Comparison of ENCODE assay signal across 28 cellular contexts in genomic region chr10:47336387-47337134, GRCh38. TPM values are rescaled to one million over a fixed set of nuclear protein-coding genes. Genes with fewer than 3 reads are reported as not detected.
DNase-seq lines count a peak whose midpoint lies in the region; TF ChIP-seq lines count a peak whose summit lies in the region.
"Had no signal": no experiment of that assay in that cellular context is flagged by ENCODE, and none has a peak within 500 bp of the region (broad histone marks: within the 10 kb centered on the region; RNA-seq: fewer than 3 reads in every experiment).

No MANE protein-coding gene starts in this region.

- no peak overlapping the region for H2BK12ac ChIP-seq in trophoblast cell (ENCODE audit: low read length)

- no peak overlapping the region for H3K4me3 Mint-ChIP-seq in chondrocyte (ENCODE audit: unreplicated experiment)
- H3K4me3 Mint-ChIP-seq: CD4-positive, CD25-positive, alpha-beta regulatory T cell; mesothelial cell of epicardium; natural killer cell treated with Interleukin-12 subunit alpha and Interleukin-12 subunit beta and Interleukin-15 and Interleukin-18, amount 100 ng/mL, for 72 hours; stimulated activated naive CD8-positive, alpha-beta T cell treated with anti-CD3 and anti-CD28 coated beads, Interleukin-15, amount 100 ng/mL, for 72 hours had no signal

- peak; percentile 62 for DNase-seq in AG08396 (ENCODE audit: low spot score)
- DNase-seq in M059J (ENCODE audit: low read depth), result peak; percentile 71
- peak; percentile 54 for DNase-seq in chondrocyte (ENCODE audit: low spot score)
- DNase-seq in mesenteric fat pad (ENCODE audit: low spot score), result peak; percentile 62
- DNase-seq in trophoblast cell, result no peak
- no peak for DNase-seq in NCI-H82 treated with DMSO at 0.1 percent for 48 hours (lab: John Stamatoyannopoulos, UW; ENCODE audit: unreplicated experiment)
- DNase-seq in OCI-M2 (lab: John Stamatoyannopoulos, UW; ENCODE audit: unreplicated experiment), result no peak
- DNase-seq in activated T-cell treated with anti-CD3 and anti-CD28 coated beads for 4 hours, result no peak
- DNase-seq: activated CD4-positive, alpha-beta T cell treated with anti-CD3 and anti-CD28 coated beads, Interleukin-2, amount 50 U/mL, for 48 hours; activated naive CD4-positive, alpha-beta T cell treated with anti-CD3 and anti-CD28 coated beads, Interleukin-2, amount 50 U/mL, for 16 hours; cortex of kidney; DMS53; Kasumi-1; NCI-H1105 treated with DMSO at 0.1 percent for 48 hours; NCI-H526; SHP77; stimulated activated CD4-positive, alpha-beta T cell treated with anti-CD3 and anti-CD28 coated beads, Interleukin-4, amount 100 ng/mL, for 1 hour; stimulated activated naive CD8-positive, alpha-beta T cell treated with anti-CD3 and anti-CD28 coated beads, Interleukin-15, amount 100 ng/mL, for 72 hours had no signal

- H3K36me3 Mint-ChIP-seq in chondrocyte (ENCODE audit: low read depth), result no peaks in the 10 kb centered on the region
- H3K36me3 Mint-ChIP-seq: CD4-positive, CD25-positive, alpha-beta regulatory T cell; mesothelial cell of epicardium; natural killer cell treated with Interleukin-12 subunit alpha and Interleukin-12 subunit beta and Interleukin-15 and Interleukin-18, amount 100 ng/mL, for 72 hours had no signal

- no peak overlapping the region for H4K12ac ChIP-seq in trophoblast cell (ENCODE audit: low read depth, low read length)

- no peak overlapping the region for H3K9ac ChIP-seq in trophoblast cell (ENCODE audit: low read length)

- no peak overlapping the region for H2AK5ac ChIP-seq in trophoblast cell (ENCODE audit: low read length)

- peaks cover 34% of the 10 kb centered on the region for H3K27me3 Mint-ChIP-seq in chondrocyte (ENCODE audit: low read depth)

- no peak overlapping the region for H3K18ac ChIP-seq in trophoblast cell (ENCODE audit: low read length)

- H2AFZ ChIP-seq in trophoblast cell (ENCODE audit: insufficient read depth, low read length, poor library complexity), result no peak overlapping the region

- H3K4ac ChIP-seq in trophoblast cell (ENCODE audit: low read depth, low read length), result no peak overlapping the region

- peaks cover 2% of the 10 kb centered on the region for H3K9me3 ChIP-seq in trophoblast cell (ENCODE audit: insufficient read depth, low read depth, low read length)

- no peaks in the 10 kb centered on the region for H3K79me1 ChIP-seq in trophoblast cell (ENCODE audit: low read length)

- H3K4me2 ChIP-seq in trophoblast cell (ENCODE audit: low read length), result no peak overlapping the region

- H3K79me2 ChIP-seq in trophoblast cell (ENCODE audit: control insufficient read depth, insufficient read depth, low read length, poor library complexity), result no peaks in the 10 kb centered on the region

- no peaks in the 10 kb centered on the region for H3K27me3 ChIP-seq in trophoblast cell (ENCODE audit: insufficient read depth, low read length)

- no peak for TF ChIP-seq CTCF in chondrocyte (IDR thresholded peaks at IDR 0.05)

- H3K4me1 Mint-ChIP-seq in chondrocyte (ENCODE audit: low read depth), result no peaks in the 10 kb centered on the region
- H3K4me1 Mint-ChIP-seq: CD4-positive, CD25-positive, alpha-beta regulatory T cell; stimulated activated naive CD8-positive, alpha-beta T cell treated with anti-CD3 and anti-CD28 coated beads, Interleukin-15, amount 100 ng/mL, for 72 hours had no signal

- no peak overlapping the region for H3K27ac Mint-ChIP-seq in chondrocyte (ENCODE audit: unreplicated experiment)
- H3K27ac Mint-ChIP-seq: CD4-positive, CD25-positive, alpha-beta regulatory T cell; mesothelial cell of epicardium; natural killer cell treated with Interleukin-12 subunit alpha and Interleukin-12 subunit beta and Interleukin-15 and Interleukin-18, amount 100 ng/mL, for 72 hours; progenitor cell of endocrine pancreas; stimulated activated naive CD8-positive, alpha-beta T cell treated with anti-CD3 and anti-CD28 coated beads, Interleukin-15, amount 100 ng/mL, for 72 hours had no signal

- WGBS in trophoblast cell (ENCODE audit: extremely low coverage, insufficient coverage, insufficient read length), result no CpG with 5 or more reads among the region's 15 CpGs

- no peak overlapping the region for H4K8ac ChIP-seq in trophoblast cell (ENCODE audit: low read depth, low read length)

- H3K4me3 ChIP-seq in trophoblast cell (ENCODE audit: low read depth, low read length), result no peak overlapping the region

- no peak overlapping the region for H3K14ac ChIP-seq in trophoblast cell (ENCODE audit: low read length)

- H2BK5ac ChIP-seq in trophoblast cell (ENCODE audit: low read depth, low read length, poor library complexity), result no peak overlapping the region

- H3K4me1 ChIP-seq in trophoblast cell (ENCODE audit: control insufficient read depth in 1 of 2, insufficient read depth in 2 of 2, low read length in 2 of 2), result peaks cover 3 to 4% of the 10 kb centered on the region in 2 experiments

- H2BK120ac ChIP-seq in trophoblast cell (ENCODE audit: insufficient read depth, low read length, poor library complexity), result no peak overlapping the region

- H4K91ac ChIP-seq in trophoblast cell (ENCODE audit: low read depth, low read length), result no peak overlapping the region

- H3K27ac ChIP-seq in trophoblast cell (ENCODE audit: low read depth, low read length), result no peak overlapping the region

- H3K23ac ChIP-seq in trophoblast cell (ENCODE audit: low read length), result no peak overlapping the region

- no peaks in the 10 kb centered on the region for H3K36me3 ChIP-seq in trophoblast cell (ENCODE audit: control insufficient read depth in 1 of 2, insufficient read depth in 2 of 2, low read length in 2 of 2)

- H3K9me3 Mint-ChIP-seq in chondrocyte (ENCODE audit: low read depth), result no peaks in the 10 kb centered on the region
- H3K9me3 Mint-ChIP-seq: CD4-positive, CD25-positive, alpha-beta regulatory T cell; mesothelial cell of epicardium; natural killer cell treated with Interleukin-12 subunit alpha and Interleukin-12 subunit beta and Interleukin-15 and Interleukin-18, amount 100 ng/mL, for 72 hours; stimulated activated naive CD8-positive, alpha-beta T cell treated with anti-CD3 and anti-CD28 coated beads, Interleukin-15, amount 100 ng/mL, for 72 hours had no signal

RNA-seq across cellular contexts. Expression of gene RBP3, which starts 11.6 kb away (rescaled TPM):
- total RNA-seq in M059J (2014; rRNA removed; shearing (Covaris generic)), result not detected in 2 replicates
- total RNA-seq in chondrocyte (not detected in 3 replicates), mesenteric fat pad (not detected)
- polyA plus RNA-seq in trophoblast cell (2013), result not detected in 2 replicates
- total RNA-seq: A673; astrocyte; CD4-positive, CD25-positive, alpha-beta regulatory T cell; endothelial cell of umbilical vein; mesothelial cell of epicardium; natural killer cell treated with Interleukin-12 subunit alpha and Interleukin-12 subunit beta and Interleukin-15 and Interleukin-18, amount 100 ng/mL, for 72 hours; skeletal muscle tissue; urinary bladder had no signal
- polyA plus RNA-seq: CD4-positive, CD25-positive, alpha-beta regulatory T cell; endothelial cell of umbilical vein; urinary bladder had no signal

RNA-seq across cellular contexts. Expression of gene GDF2, which starts 14.3 kb away (rescaled TPM):
- not detected in 2 replicates for total RNA-seq in M059J (2014; rRNA removed; shearing (Covaris generic))
- total RNA-seq in chondrocyte (not detected in 3 replicates), mesenteric fat pad (not detected)
- not detected in 2 replicates for polyA plus RNA-seq in trophoblast cell (2013)
- total RNA-seq: A673; astrocyte; CD4-positive, CD25-positive, alpha-beta regulatory T cell; endothelial cell of umbilical vein; HT-29; mesothelial cell of epicardium; natural killer cell treated with Interleukin-12 subunit alpha and Interleukin-12 subunit beta and Interleukin-15 and Interleukin-18, amount 100 ng/mL, for 72 hours; progenitor cell of endocrine pancreas; skeletal muscle tissue; urinary bladder had no signal
- polyA plus RNA-seq: CD4-positive, CD25-positive, alpha-beta regulatory T cell; endothelial cell of umbilical vein; urinary bladder had no signal

RNA-seq across cellular contexts. Expression of gene GDF10, which starts 36.6 kb away (rescaled TPM):
- total RNA-seq in M059J (2014; rRNA removed; shearing (Covaris generic)), result not detected in 2 replicates
- total RNA-seq in chondrocyte, result 0.31 to 3.2 TPM (median 0.67 TPM) in 3 replicates
- total RNA-seq in mesenteric fat pad, result 0.26 TPM
- 0.04 TPM in 1 of 2 replicates, not detected in the other for polyA plus RNA-seq in trophoblast cell (2013)
- total RNA-seq: CD4-positive, CD25-positive, alpha-beta regulatory T cell; endothelial cell of umbilical vein; HT-29; natural killer cell treated with Interleukin-12 subunit alpha and Interleukin-12 subunit beta and Interleukin-15 and Interleukin-18, amount 100 ng/mL, for 72 hours; progenitor cell of endocrine pancreas had no signal
- polyA plus RNA-seq: CD4-positive, CD25-positive, alpha-beta regulatory T cell; endothelial cell of umbilical vein had no signal

RNA-seq across cellular contexts. Expression of gene ZNF488, which starts 47.5 kb away (rescaled TPM):
- 0.62 and 0.79 TPM in 2 replicates for total RNA-seq in M059J (2014; rRNA removed; shearing (Covaris generic))
- total RNA-seq in chondrocyte, result 0.10 to 1.1 TPM (median 0.17 TPM) in 3 replicates
- 0.10 TPM for total RNA-seq in mesenteric fat pad
- 34.5 and 39.7 TPM in 2 replicates for polyA plus RNA-seq in trophoblast cell (2013)
- total RNA-seq: CD4-positive, CD25-positive, alpha-beta regulatory T cell; natural killer cell treated with Interleukin-12 subunit alpha and Interleukin-12 subunit beta and Interleukin-15 and Interleukin-18, amount 100 ng/mL, for 72 hours had no signal
- polyA plus RNA-seq: CD4-positive, CD25-positive, alpha-beta regulatory T cell had no signal

Comparison
In these comparisons a context has a peak if more than half of its experiments do, and no peak if none do; other contexts are left out.
1. DNase-seq: peak in AG08396 (single experiment), M059J (single experiment), chondrocyte (single experiment) and mesenteric fat pad (single experiment); none in trophoblast cell (0 of 2), NCI-H82 treated with DMSO at 0.1 percent for 48 hours (single experiment), OCI-M2 (single experiment) and activated T-cell treated with anti-CD3 and anti-CD28 coated beads for 4 hours (single experiment).